ENCODE assay signal across 10 cellular contexts in genomic region chr10:34758447-34758996, GRCh38. TPM values are rescaled to one million over a fixed set of nuclear protein-coding genes. Genes with fewer than 3 reads are reported as not detected.
DNase-seq lines count a peak whose midpoint lies in the region; ATAC-seq and TF ChIP-seq lines count a peak whose summit lies in the region.
"Had no signal": no experiment of that assay in that cellular context is flagged by ENCODE, and none has a peak within 500 bp of the region (broad histone marks: within the 10 kb centered on the region; RNA-seq: fewer than 3 reads in every experiment).

No MANE protein-coding gene starts in this region.

- H3K9me3 Mint-ChIP-seq in activated T-cell treated with anti-CD3 and anti-CD28 coated beads, Interleukin-2, amount 50 U/mL, for 24 hours = no peaks in the 10 kb centered on the region

- H3K27me3 ChIP-seq in osteoblast (ENCODE audit: insufficient read depth, low read length) = no peaks in the 10 kb centered on the region
- H3K27me3 ChIP-seq: neutrophil had no signal

- no peak for TF ChIP-seq CTCF in osteoblast (IDR thresholded peaks at IDR 0.05; ENCODE audit: extremely low read depth, low read depth, low read length)

- H4K20me1 ChIP-seq in osteoblast (ENCODE audit: insufficient read depth, low read length) = peaks cover 8% of the 10 kb centered on the region

- H3K4me1 Mint-ChIP-seq in activated T-cell treated with anti-CD3 and anti-CD28 coated beads, Interleukin-2, amount 50 U/mL, for 24 hours (ENCODE audit: low read depth) = peaks cover 8% of the 10 kb centered on the region
- H3K4me1 Mint-ChIP-seq: B cell had no signal

- H3K27ac Mint-ChIP-seq in activated T-cell treated with anti-CD3 and anti-CD28 coated beads, Interleukin-2, amount 50 U/mL, for 24 hours = peak overlapping the region; percentile 35
- H3K27ac Mint-ChIP-seq: B cell had no signal

- no peaks in the 10 kb centered on the region for H3K36me3 ChIP-seq in osteoblast (ENCODE audit: insufficient read depth, low read length)
- H3K36me3 ChIP-seq: neutrophil had no signal

- H3K36me3 Mint-ChIP-seq in activated T-cell treated with anti-CD3 and anti-CD28 coated beads, Interleukin-2, amount 50 U/mL, for 24 hours (ENCODE audit: low read depth) = no peaks in the 10 kb centered on the region

- H2AFZ ChIP-seq in osteoblast (ENCODE audit: low read length) = no peak overlapping the region

- H3K4me2 ChIP-seq in osteoblast (ENCODE audit: insufficient read depth, low read length) = peak overlapping the region; percentile 60

- peaks cover 42% of the 10 kb centered on the region for H3K79me2 ChIP-seq in osteoblast (ENCODE audit: insufficient read depth, low read length)

- H3K9me3 ChIP-seq in osteoblast (ENCODE audit: low read depth, low read length) = no peaks in the 10 kb centered on the region
- H3K9me3 ChIP-seq: neutrophil had no signal

- H3K4me3 Mint-ChIP-seq in activated T-cell treated with anti-CD3 and anti-CD28 coated beads, Interleukin-2, amount 50 U/mL, for 24 hours = no peak overlapping the region
- H3K4me3 Mint-ChIP-seq: B cell had no signal

- DNase-seq in activated T-cell treated with anti-CD3 and anti-CD28 coated beads, Interleukin-2, amount 50 U/mL, for 24 hours = no peak
- no peak for DNase-seq in activated T-cell treated with anti-CD3 and anti-CD28 coated beads, Interleukin-2, amount 50 U/mL, for 1 hour
- DNase-seq in amniotic epithelial cell (ENCODE audit: low read depth) (peak; percentile 54), osteoblast (ENCODE audit: insufficient read length, low spot score, missing footprints) (peak; percentile 62), NCI-H446 treated with DMSO at 0.1 percent for 48 hours (lab: John Stamatoyannopoulos, UW) (no peak), hypothalamus (lab: John Stamatoyannopoulos, UW) (no peak)

- H3K4me3 ChIP-seq in osteoblast (ENCODE audit: insufficient read depth, low read length) = peak overlapping the region; percentile 5

- peaks cover 29% of the 10 kb centered on the region for H3K4me1 ChIP-seq in osteoblast (ENCODE audit: insufficient read depth, low read length)

- peak overlapping the region; percentile 56 for H3K27ac ChIP-seq in osteoblast (ENCODE audit: low read depth, low read length)
- H3K27ac ChIP-seq: neutrophil had no signal

- ATAC-seq in HG03460 (IDR thresholded peaks at IDR 0.05; ENCODE audit: unreplicated experiment) (peak; percentile 70), GM19324 (IDR thresholded peaks at IDR 0.05; ENCODE audit: low FRiP score, unreplicated experiment) (no peak)

- peaks cover 6% of the 10 kb centered on the region for H3K27me3 Mint-ChIP-seq in activated T-cell treated with anti-CD3 and anti-CD28 coated beads, Interleukin-2, amount 50 U/mL, for 24 hours
- H3K27me3 Mint-ChIP-seq: B cell had no signal

RNA-seq across cellular contexts. Expression of gene PARD3, which starts 56.6 kb away (rescaled TPM):
- 69.2 and 71.7 TPM in 2 replicates for total RNA-seq in osteoblast
- total RNA-seq: B cell had no signal

Comparison
In these comparisons a context has a peak if more than half of its experiments do, and no peak if none do; other contexts are left out.
1. DNase-seq: peak in amniotic epithelial cell (single experiment) and osteoblast (single experiment); none in activated T-cell treated with anti-CD3 and anti-CD28 coated beads, Interleukin-2, amount 50 U/mL, for 24 hours (single experiment), activated T-cell treated with anti-CD3 and anti-CD28 coated beads, Interleukin-2, amount 50 U/mL, for 1 hour (single experiment), NCI-H446 treated with DMSO at 0.1 percent for 48 hours (single experiment) and hypothalamus (0 of 51).